In the genomic region with DNA sequence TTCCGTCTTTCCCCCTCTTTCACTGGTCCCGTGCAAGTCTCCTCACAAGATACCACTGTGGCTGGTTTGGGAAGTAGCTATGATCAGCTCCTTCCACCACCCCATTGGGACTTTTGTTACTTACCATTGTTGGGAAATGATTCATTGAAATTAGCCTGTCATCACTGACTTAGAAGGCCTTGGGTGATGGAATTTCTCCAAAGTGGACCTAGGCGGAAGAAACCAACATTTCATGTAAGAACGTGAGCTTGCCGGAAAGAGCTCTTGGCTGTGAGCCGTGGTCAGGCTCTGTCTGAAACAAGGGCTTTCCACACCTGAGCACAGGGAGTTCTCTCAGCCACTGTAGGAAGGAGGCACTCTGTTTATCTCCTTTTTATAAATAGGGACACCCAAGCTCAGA, we compare ENCODE assay signal across 23 cellular contexts. TPM values are rescaled to one million over a fixed set of nuclear protein-coding genes. Genes with fewer than 3 reads are reported as not detected.
A peak's percentile ranks its signal among the peaks of the same experiment; 100 is the strongest.
DNase-seq lines count a peak whose midpoint lies in the region; ATAC-seq, FAIRE-seq and TF ChIP-seq lines count a peak whose summit lies in the region.
"Had no signal": no experiment of that assay in that cellular context is flagged by ENCODE, and none has a peak within 500 bp of the region (broad histone marks: within the 10 kb centered on the region; RNA-seq: fewer than 3 reads in every experiment).

No MANE protein-coding gene starts in this region.

- CTCF ChIA-PET in OCI-LY7 (lab: Charles Lee; ENCODE audit: unreplicated experiment), result no interaction called here

- H3K27ac ChIP-seq in epithelial cell of prostate (peak overlapping the region; percentile 61), osteoblast (ENCODE audit: low read depth, low read length) (no peak overlapping the region), OCI-LY7 (ENCODE audit: low read depth, low read length, poor library complexity, severe bottlenecking) (no peak overlapping the region)
- H3K27ac ChIP-seq: A549; BLaER1 treated with 17β-estradiol and CSF1 and Interleukin-3, amounts not matched to agents 10 nM and 100 nM; PC-9 had no signal

- no peak for FAIRE-seq in GM12891 (lab: Jason Lieb, UNC)
- FAIRE-seq: A549, G401.6, GM12878, GM18507, K562 had no signal

- POLR2A ChIA-PET in OCI-LY7 (lab: Charles Lee), result interaction anchor here (0.6 kb wide), 1 partner anchor 60 kb away, joined by 3 read pairs; no protein-coding TSS in a partner anchor

- no peaks in the 10 kb centered on the region for H3K9me2 ChIP-seq in OCI-LY7 (ENCODE audit: insufficient read depth, low read length)

- DNase-seq in M059J (ENCODE audit: low read depth), result peak; percentile 71
- DNase-seq in astrocyte of the hippocampus (ENCODE audit: low read depth, low spot score), result peak; percentile 30
- peak; percentile 78 for DNase-seq in epithelial cell of prostate (ENCODE audit: low read depth, low spot score)
- DNase-seq in osteoblast (ENCODE audit: insufficient read length, low spot score, missing footprints), result peak; percentile 93
- DNase-seq in NCI-H446 (lab: John Stamatoyannopoulos, UW), result no peak
- DNase-seq in GM12891 (ENCODE audit: insufficient read length, low spot score), result no peak
- no peak for DNase-seq in OCI-LY7 (ENCODE audit: low spot score)
- DNase-seq: DND-41, GOT3, NCI-H1417 treated with DMSO at 0.1 percent for 48 hours, NCI-H2029, NCI-H2171, NCI-H446 treated with DMSO at 0.1 percent for 48 hours, NCI-H748 treated with DMSO at 0.1 percent for 48 hours, PC-9 had no signal

- no peaks in the 10 kb centered on the region for H3K27me3 ChIP-seq in osteoblast (ENCODE audit: insufficient read depth, low read length)

- H4K20me1 ChIP-seq in osteoblast (ENCODE audit: insufficient read depth, low read length) (no peaks in the 10 kb centered on the region), OCI-LY7 (ENCODE audit: insufficient read depth, low read length) (no peaks in the 10 kb centered on the region)

- no peak overlapping the region for H3K4me3 ChIP-seq in osteoblast (ENCODE audit: insufficient read depth, low read length)
- H3K4me3 ChIP-seq in OCI-LY7 (ENCODE audit: low read depth, low read length, poor library complexity, severe bottlenecking), result no peak overlapping the region
- H3K4me3 ChIP-seq: A549; BLaER1 treated with 17β-estradiol and CSF1 and Interleukin-3, amounts not matched to agents 10 nM and 100 nM; GM12878; K562; PC-9 had no signal

- TF ChIP-seq POLR2A in GM12891 (IDR thresholded peaks at IDR 0.05; ENCODE audit: low read depth, low read length), result no peak

- no peak overlapping the region for H3K4me2 ChIP-seq in osteoblast (ENCODE audit: insufficient read depth, low read length)
- H3K4me2 ChIP-seq in OCI-LY7 (ENCODE audit: low read length), result no peak overlapping the region
- H3K4me2 ChIP-seq: A549; BLaER1 treated with 17β-estradiol and CSF1 and Interleukin-3, amounts not matched to agents 10 nM and 100 nM; PC-9 had no signal

- no peak for ATAC-seq in GM18858 (IDR thresholded peaks at IDR 0.05; ENCODE audit: unreplicated experiment)
- ATAC-seq: A549, GM12878, K562, Right ventricle myocardium inferior had no signal

- peaks cover 7% of the 10 kb centered on the region for H3K4me1 ChIP-seq in osteoblast (ENCODE audit: insufficient read depth, low read length)
- no peaks in the 10 kb centered on the region for H3K4me1 ChIP-seq in OCI-LY7 (ENCODE audit: insufficient read depth, low read length, poor library complexity, severe bottlenecking)
- H3K4me1 ChIP-seq: A549 had no signal

- H3K9me3 ChIP-seq in osteoblast (ENCODE audit: low read depth, low read length) (peaks cover 4% of the 10 kb centered on the region), OCI-LY7 (ENCODE audit: low read length) (no peaks in the 10 kb centered on the region)
- H3K9me3 ChIP-seq: A549 had no signal

- H3K79me2 ChIP-seq in osteoblast (ENCODE audit: insufficient read depth, low read length) (no peaks in the 10 kb centered on the region), OCI-LY7 (ENCODE audit: insufficient read depth, low read depth, low read length) (no peaks in the 10 kb centered on the region)

- intact Hi-C loops in OCI-LY7 (cut with micrococcal nuclease; ENCODE audit: unreplicated experiment), result no loop called here

- H2AFZ ChIP-seq in osteoblast (ENCODE audit: low read length) (no peak overlapping the region), OCI-LY7 (ENCODE audit: low read length) (no peak overlapping the region)
- H2AFZ ChIP-seq: PC-9 had no signal

- TF ChIP-seq CTCF in osteoblast (IDR thresholded peaks at IDR 0.05; ENCODE audit: extremely low read depth, low read depth, low read length) (no peak), OCI-LY7 (conservative IDR thresholded peaks at IDR 0.05; ENCODE audit: low read length) (no peak)

- H3K36me3 ChIP-seq in osteoblast (ENCODE audit: insufficient read depth, low read length), result peaks cover 5% of the 10 kb centered on the region
- H3K36me3 ChIP-seq in OCI-LY7 (ENCODE audit: insufficient read depth, low read length), result no peaks in the 10 kb centered on the region
- H3K36me3 ChIP-seq: BLaER1 treated with 17β-estradiol and CSF1 and Interleukin-3, amounts not matched to agents 10 nM and 100 nM had no signal

- no TSS peak for BruUV-seq in OCI-LY7 (replicated peaks; lab: Mats Ljungman, UMichigan)

TF ChIP-seq in GM12891, 5 proteins besides CTCF, POLR2A, EP300 and RAD21:
- no peak for TF ChIP-seq POLR2AphosphoS5 (IDR thresholded peaks at IDR 0.05; ENCODE audit: low read depth, low read length)
- no peak for TF ChIP-seq SPI1 (IDR thresholded peaks at IDR 0.05; ENCODE audit: low read depth, low read length)
- no peak for TF ChIP-seq PAX5 (IDR thresholded peaks at IDR 0.05; ENCODE audit: insufficient read depth, low read length, severe bottlenecking)
- TF ChIP-seq POU2F2 (IDR thresholded peaks at IDR 0.05; ENCODE audit: low read depth, low read length), result no peak
- no peak for TF ChIP-seq TAF1 (IDR thresholded peaks at IDR 0.05; ENCODE audit: low read depth, low read length)
TF ChIP-seq in GM12891: peak in this region for 0.

RNA-seq across cellular contexts. Expression of gene CRYBB3, which starts 23.5 kb away (rescaled TPM):
- total RNA-seq in M059J (2014; rRNA removed; shearing (Covaris generic)), result not detected in 2 replicates
- total RNA-seq in osteoblast (not detected in 2 replicates), OCI-LY7 (2022) (not detected in 2 replicates)
- not detected for polyA plus RNA-seq in GM12891 (2012; ENCODE audit: low read depth, missing spikeins)
- not detected in 2 replicates for total RNA-seq in OCI-LY7 (2014; rRNA removed; shearing (Covaris generic))
- total RNA-seq: GM12878, K562, Right ventricle myocardium inferior had no signal
- polyA plus RNA-seq: A549, K562 had no signal

RNA-seq across cellular contexts. Expression of gene CRYBB2, which starts 43.3 kb away (rescaled TPM):
- 0.30 TPM in 1 of 2 replicates, not detected in the other for total RNA-seq in M059J (2014; rRNA removed; shearing (Covaris generic))
- not detected in 2 replicates for total RNA-seq in osteoblast
- not detected for polyA plus RNA-seq in GM12891 (2012; ENCODE audit: low read depth, missing spikeins)
- total RNA-seq in OCI-LY7 (2014; rRNA removed; shearing (Covaris generic)), result not detected in 2 replicates
- not detected in 2 replicates for total RNA-seq in OCI-LY7 (2022)
- total RNA-seq: GM12878, K562, Right ventricle myocardium inferior had no signal
- polyA plus RNA-seq: A549, GM12878, K562 had no signal

Comparison
In these comparisons a context has a peak if more than half of its experiments do, and no peak if none do; other contexts are left out.
1. DNase-seq: peak in M059J (single experiment), astrocyte of the hippocampus (single experiment), epithelial cell of prostate (single experiment) and osteoblast (single experiment); none in NCI-H446 (0 of 2), GM12891 (single experiment) and OCI-LY7 (single experiment).